ENCODE assay signal across 18 cellular contexts in genomic region chr7:27899601-27900000, GRCh38.
DNase-seq lines count a peak whose midpoint lies in the region; ATAC-seq and TF ChIP-seq lines count a peak whose summit lies in the region.
"Had no signal": no experiment of that assay in that cellular context is flagged by ENCODE, and none has a peak within 500 bp of the region (broad histone marks: within the 10 kb centered on the region; RNA-seq: fewer than 3 reads in every experiment).

No MANE protein-coding gene starts in this region.

- intact Hi-C loops in activated naive CD4-positive, alpha-beta T cell treated with anti-CD3 and anti-CD28 coated beads for 36 hours (cut with micrococcal nuclease) = no loop called here
- intact Hi-C loops in naive thymus-derived CD4-positive, alpha-beta T cell (cut with micrococcal nuclease) = no loop called here
- intact Hi-C loops in esophagus squamous epithelium (cut with DNase I) = no loop called here

- DNase-seq in CD4-positive, CD25-positive, alpha-beta regulatory T cell = peak in 1 of 3 donors; percentile 25
- DNase-seq in activated naive CD4-positive, alpha-beta T cell treated with anti-CD3 and anti-CD28 coated beads for 36 hours = peak; percentile 48
- DNase-seq in naive thymus-derived CD4-positive, alpha-beta T cell = peak in 1 of 9 donors; percentile 28
- DNase-seq in NOMO-1 (lab: John Stamatoyannopoulos, UW; ENCODE audit: unreplicated experiment in 2 of 2) = no peak
- DNase-seq in esophagus squamous epithelium (lab: John Stamatoyannopoulos, UW) = no peak
- DNase-seq in ecto neural progenitor cell (ENCODE audit: low spot score) = no peak
- DNase-seq: cerebellar nuclear complex, H7, NCI-H187, NCI-H69, nephron progenitor cell, Right ventricle myocardium superior, testis had no signal

- H3K4me1 Mint-ChIP-seq in CD4-positive, CD25-positive, alpha-beta regulatory T cell = peaks cover 26 to 52% (median 36%) of the 10 kb centered on the region in 4 donors
- H3K4me1 Mint-ChIP-seq in activated naive CD4-positive, alpha-beta T cell treated with anti-CD3 and anti-CD28 coated beads for 36 hours (ENCODE audit: low read depth) = peaks cover 35% of the 10 kb centered on the region
- peaks cover 32 to 67% (median 43%) of the 10 kb centered on the region in 7 donors for H3K4me1 Mint-ChIP-seq in naive thymus-derived CD4-positive, alpha-beta T cell

- H3K27me3 Mint-ChIP-seq in CD4-positive, CD25-positive, alpha-beta regulatory T cell = no peaks in the 10 kb centered on the region
- no peaks in the 10 kb centered on the region for H3K27me3 Mint-ChIP-seq in activated naive CD4-positive, alpha-beta T cell treated with anti-CD3 and anti-CD28 coated beads for 36 hours (ENCODE audit: low read depth)
- H3K27me3 Mint-ChIP-seq in naive thymus-derived CD4-positive, alpha-beta T cell = peaks cover 0 to 3% (median 0%) of the 10 kb centered on the region in 5 donors

- no peak overlapping the region for H3K27ac ChIP-seq in CD4-positive, CD25-positive, alpha-beta regulatory T cell (ENCODE audit: insufficient read depth, low read length, poor library complexity, severe bottlenecking)
- no peak overlapping the region for H3K27ac ChIP-seq in naive thymus-derived CD4-positive, alpha-beta T cell (ENCODE audit: low read depth, low read length)
- no peak overlapping the region for H3K27ac ChIP-seq in esophagus squamous epithelium
- H3K27ac ChIP-seq: epithelial cell of prostate, KMS-11, testis had no signal

- H3F3A ChIP-seq in Loucy (ENCODE audit: low read depth) = 0 out of 2 replicates have a peak, but pooled peaks cover 3% of the 10 kb centered on the region

- peak in 1 of 2 donors; percentile 33 for ATAC-seq in CD4-positive, CD25-positive, alpha-beta regulatory T cell (ENCODE audit: low read depth in 2 of 2)
- peak; percentile 63 for ATAC-seq in naive thymus-derived CD4-positive, alpha-beta T cell
- no peak for ATAC-seq in HG03025 (IDR thresholded peaks at IDR 0.05; ENCODE audit: low FRiP score, unreplicated experiment)
- ATAC-seq: left lobe of liver had no signal

- POLR2A ChIA-PET in naive thymus-derived CD4-positive, alpha-beta T cell (lab: Charles Lee) = no interaction called here

- peak overlapping the region in 1 of 4 donors; percentile 53 for H3K4me3 Mint-ChIP-seq in CD4-positive, CD25-positive, alpha-beta regulatory T cell
- no peak overlapping the region for H3K4me3 Mint-ChIP-seq in activated naive CD4-positive, alpha-beta T cell treated with anti-CD3 and anti-CD28 coated beads for 36 hours
- H3K4me3 Mint-ChIP-seq in naive thymus-derived CD4-positive, alpha-beta T cell = peak overlapping the region in 7 of 10 donors; percentile 16 to 70 (median 62)
- H3K4me3 Mint-ChIP-seq: nephron progenitor cell had no signal

- CTCF ChIA-PET in activated naive CD4-positive, alpha-beta T cell treated with anti-CD3 and anti-CD28 coated beads for 36 hours (lab: Charles Lee) = no interaction called here
- CTCF ChIA-PET in naive thymus-derived CD4-positive, alpha-beta T cell (lab: Charles Lee) = no interaction called here

- TF ChIP-seq POLR2A in esophagus squamous epithelium (IDR thresholded peaks at IDR 0.05) = no peak

- H3K27me3 ChIP-seq in CD4-positive, CD25-positive, alpha-beta regulatory T cell (ENCODE audit: control insufficient read depth, insufficient read depth, low read length) = no peaks in the 10 kb centered on the region
- H3K27me3 ChIP-seq in Loucy (ENCODE audit: insufficient read depth, low read length, poor library complexity, severe bottlenecking) = no peaks in the 10 kb centered on the region
- no peaks in the 10 kb centered on the region for H3K27me3 ChIP-seq in naive thymus-derived CD4-positive, alpha-beta T cell (ENCODE audit: control insufficient read depth in 2 of 2, insufficient read depth in 2 of 2, low read length in 2 of 2)
- H3K27me3 ChIP-seq in esophagus squamous epithelium = no peaks in the 10 kb centered on the region
- H3K27me3 ChIP-seq: testis had no signal

- no peaks in the 10 kb centered on the region for H3K9me3 ChIP-seq in CD4-positive, CD25-positive, alpha-beta regulatory T cell (ENCODE audit: control insufficient read depth in 2 of 2, low read length in 2 of 2)
- H3K9me3 ChIP-seq in Loucy (ENCODE audit: insufficient read depth, low read depth, low read length) = no peaks in the 10 kb centered on the region
- no peaks in the 10 kb centered on the region for H3K9me3 ChIP-seq in naive thymus-derived CD4-positive, alpha-beta T cell (ENCODE audit: control insufficient read depth in 2 of 3, low read length in 3 of 3)
- no peaks in the 10 kb centered on the region for H3K9me3 ChIP-seq in esophagus squamous epithelium
- H3K9me3 ChIP-seq: testis had no signal

- H3K4me2 ChIP-seq in Loucy (ENCODE audit: low read depth, low read length, poor library complexity, severe bottlenecking) = peak overlapping the region; percentile 53

- WGBS in esophagus squamous epithelium, 2 donors = no CpG with 5 or more reads among the region's 2 CpGs

- H3K9me2 ChIP-seq in Loucy (replicated peaks; ENCODE audit: low read depth, low read length) = no peaks in the 10 kb centered on the region

- H4K20me1 ChIP-seq in Loucy (ENCODE audit: insufficient read depth, low read length, poor library complexity, severe bottlenecking) = no peaks in the 10 kb centered on the region

- H3K36me3 ChIP-seq in CD4-positive, CD25-positive, alpha-beta regulatory T cell (ENCODE audit: control insufficient read depth, insufficient read depth, low read length) = no peaks in the 10 kb centered on the region
- H3K36me3 ChIP-seq in Loucy (ENCODE audit: insufficient read depth, low read length) = no peaks in the 10 kb centered on the region
- H3K36me3 ChIP-seq in naive thymus-derived CD4-positive, alpha-beta T cell (ENCODE audit: control insufficient read depth in 2 of 3, insufficient read depth in 3 of 3, low read length in 3 of 3) = no peaks in the 10 kb centered on the region
- no peaks in the 10 kb centered on the region for H3K36me3 ChIP-seq in esophagus squamous epithelium

- peak overlapping the region; percentile 60 for H3K9ac ChIP-seq in Loucy (ENCODE audit: low read depth, low read length, poor library complexity, severe bottlenecking)
- H3K9ac ChIP-seq: KMS-11 had no signal

- no peak overlapping the region for H2AFZ ChIP-seq in Loucy (ENCODE audit: low read length)

- no peaks in the 10 kb centered on the region for H3K36me3 Mint-ChIP-seq in CD4-positive, CD25-positive, alpha-beta regulatory T cell
- no peaks in the 10 kb centered on the region for H3K36me3 Mint-ChIP-seq in activated naive CD4-positive, alpha-beta T cell treated with anti-CD3 and anti-CD28 coated beads for 36 hours (ENCODE audit: low read depth)
- H3K36me3 Mint-ChIP-seq in naive thymus-derived CD4-positive, alpha-beta T cell = peaks cover 0 to 6% (median 0%) of the 10 kb centered on the region in 5 donors

- no peak for TF ChIP-seq CTCF in Loucy (conservative IDR thresholded peaks at IDR 0.05; ENCODE audit: low read length)
- TF ChIP-seq CTCF in esophagus squamous epithelium (IDR thresholded peaks at IDR 0.05) = no peak

- H3K4me1 ChIP-seq in CD4-positive, CD25-positive, alpha-beta regulatory T cell (ENCODE audit: control insufficient read depth, insufficient read depth, low read length, poor library complexity, severe bottlenecking) = peaks cover 18% of the 10 kb centered on the region
- peaks cover 58% of the 10 kb centered on the region for H3K4me1 ChIP-seq in Loucy (ENCODE audit: insufficient read depth, low read length, poor library complexity, severe bottlenecking)
- peaks cover 5 to 8% of the 10 kb centered on the region in 2 donors for H3K4me1 ChIP-seq in naive thymus-derived CD4-positive, alpha-beta T cell (ENCODE audit: control insufficient read depth in 2 of 2, insufficient read depth in 2 of 2, low read length in 2 of 2)
- H3K4me1 ChIP-seq in esophagus squamous epithelium = peaks cover 0 to 14% (median 0%) of the 10 kb centered on the region in 3 donors

- no peaks in the 10 kb centered on the region for H3K9me3 Mint-ChIP-seq in CD4-positive, CD25-positive, alpha-beta regulatory T cell
- H3K9me3 Mint-ChIP-seq in activated naive CD4-positive, alpha-beta T cell treated with anti-CD3 and anti-CD28 coated beads for 36 hours = no peaks in the 10 kb centered on the region
- no peaks in the 10 kb centered on the region for H3K9me3 Mint-ChIP-seq in naive thymus-derived CD4-positive, alpha-beta T cell
- H3K9me3 Mint-ChIP-seq: nephron progenitor cell had no signal

- peaks cover 4% of the 10 kb centered on the region; the same call in 1 of the 2 replicates for H3K79me2 ChIP-seq in Loucy (ENCODE audit: insufficient read depth, low read length)

- H3K4me3 ChIP-seq in CD4-positive, CD25-positive, alpha-beta regulatory T cell (ENCODE audit: low read depth, low read length) = no peak overlapping the region
- H3K4me3 ChIP-seq in Loucy (ENCODE audit: low read length, poor library complexity, severe bottlenecking) (peak overlapping the region; percentile 48), esophagus squamous epithelium (no peak overlapping the region)
- H3K4me3 ChIP-seq in naive thymus-derived CD4-positive, alpha-beta T cell (ENCODE audit: low read length) = no peak overlapping the region
- H3K4me3 ChIP-seq: testis had no signal

- H3K27ac Mint-ChIP-seq in CD4-positive, CD25-positive, alpha-beta regulatory T cell = peak overlapping the region in 2 of 3 donors; percentile 6 to 88
- H3K27ac Mint-ChIP-seq in activated naive CD4-positive, alpha-beta T cell treated with anti-CD3 and anti-CD28 coated beads for 36 hours = no peak overlapping the region
- peak overlapping the region in 5 of 9 donors; percentile 32 to 68 (median 60) for H3K27ac Mint-ChIP-seq in naive thymus-derived CD4-positive, alpha-beta T cell
- H3K27ac Mint-ChIP-seq: nephron progenitor cell had no signal
